ENCODE assay signal across 30 cellular contexts in genomic region chr6:31096215-31096614, GRCh38. TPM values are rescaled to one million over a fixed set of nuclear protein-coding genes. Genes with fewer than 3 reads are reported as not detected.
"Had no signal": no experiment of that assay in that cellular context is flagged by ENCODE, and none has a peak within 500 bp of the region (broad histone marks: within the 10 kb centered on the region; RNA-seq: fewer than 3 reads in every experiment).

No MANE protein-coding gene starts in this region.

- H3K27me3 Mint-ChIP-seq: activated naive CD8-positive, alpha-beta T cell; activated T-cell treated with anti-CD3 and anti-CD28 coated beads, Interleukin-2, amount 50 U/mL, for 24 hours; central memory CD8-positive, alpha-beta T cell had no signal

- ATAC-seq: activated CD8-positive, alpha-beta memory T cell treated with anti-CD3 and anti-CD28 coated beads, Interleukin-2, amount 10 ng/mL, durations not matched to agents 7 days and 5 days; WTC11 had no signal

- DNase-seq: activated CD4-positive, alpha-beta T cell treated with anti-CD3 and anti-CD28 coated beads for 1 hour; activated CD4-positive, alpha-beta T cell treated with anti-CD3 and anti-CD28 coated beads, Interleukin-2, amount 10 ng/mL, durations not matched to agents 24 days and 14 days; activated CD4-positive, alpha-beta T cell treated with anti-CD3 and anti-CD28 coated beads, Interleukin-2, amount 50 U/mL, for 48 hours; activated CD8-positive, alpha-beta memory T cell treated with anti-CD3 and anti-CD28 coated beads, Interleukin-2, amount 10 ng/mL, durations not matched to agents 7 days and 5 days; activated effector memory CD4-positive, alpha-beta T cell treated with Interleukin-2 at 50 U/mL for 16 hours; activated naive CD4-positive, alpha-beta T cell; activated T-cell treated with anti-CD3 and anti-CD28 coated beads, Interleukin-2, amount 50 U/mL, for 24 hours; amygdala; MG63; MV-4-11; NCI-H1092 treated with DMSO at 0.1 percent for 48 hours; NCI-H1436; NCI-H1694 treated with DMSO at 0.1 percent for 48 hours; NCI-H2029 treated with DMSO at 0.1 percent for 48 hours; NCI-H510A treated with DMSO at 0.1 percent for 48 hours; NCI-H69; NK-92 treated with Interleukin-12 subunit alpha and Interleukin-12 subunit beta, amount 100 ng/mL, for 24 hours; Peyer's patch; Right ventricle myocardium superior; SJCRH30; SK-N-SH; SW 1271 had no signal

- H3K9ac ChIP-seq: SK-N-SH had no signal

- H3K4me3 Mint-ChIP-seq: activated CD4-positive, alpha-beta T cell treated with anti-CD3 and anti-CD28 coated beads, Interleukin-2, amount 10 ng/mL, durations not matched to agents 24 days and 14 days; activated CD8-positive, alpha-beta memory T cell treated with anti-CD3 and anti-CD28 coated beads, Interleukin-2, amount 10 ng/mL, durations not matched to agents 7 days and 5 days; activated naive CD8-positive, alpha-beta T cell; activated T-cell treated with anti-CD3 and anti-CD28 coated beads, Interleukin-2, amount 50 U/mL, for 24 hours; activated T-helper 1 cell treated with anti-CD3 and anti-CD28 coated beads, Interleukin-12 subunit alpha, Interleukin-12 subunit beta, Interleukin-2, Interleukin-4 antibody, amounts not matched to agents 30 ng/mL and 10 ng/mL and 1 ng/mL, durations not matched to agents 14 hours and 24 hours and 36 hours; brain; central memory CD8-positive, alpha-beta T cell; WTC11 had no signal

- H3K36me3 ChIP-seq: MG63, Peyer's patch, SJCRH30 had no signal

- H3K9me3 ChIP-seq: MG63, Peyer's patch, SJCRH30, SK-N-SH had no signal

- H3K4me2 ChIP-seq: SK-N-SH had no signal

- H3K27ac Mint-ChIP-seq: activated CD4-positive, alpha-beta T cell treated with anti-CD3 and anti-CD28 coated beads, Interleukin-2, amount 10 ng/mL, durations not matched to agents 24 days and 14 days; activated CD8-positive, alpha-beta memory T cell treated with anti-CD3 and anti-CD28 coated beads, Interleukin-2, amount 10 ng/mL, durations not matched to agents 7 days and 5 days; activated naive CD8-positive, alpha-beta T cell; activated T-cell treated with anti-CD3 and anti-CD28 coated beads, Interleukin-2, amount 50 U/mL, for 24 hours; activated T-helper 1 cell treated with anti-CD3 and anti-CD28 coated beads, Interleukin-12 subunit alpha, Interleukin-12 subunit beta, Interleukin-2, Interleukin-4 antibody, amounts not matched to agents 30 ng/mL and 10 ng/mL and 1 ng/mL, durations not matched to agents 14 hours and 24 hours and 36 hours; WTC11 had no signal

- H3K27me3 ChIP-seq: MG63, Peyer's patch, SJCRH30 had no signal

- H3K4me3 ChIP-seq: MG63, Peyer's patch, SJCRH30 had no signal

- H3K9me3 Mint-ChIP-seq: activated CD4-positive, alpha-beta T cell treated with anti-CD3 and anti-CD28 coated beads, Interleukin-2, amount 10 ng/mL, durations not matched to agents 24 days and 14 days; activated T-cell treated with anti-CD3 and anti-CD28 coated beads, Interleukin-2, amount 50 U/mL, for 24 hours; activated T-helper 1 cell treated with anti-CD3 and anti-CD28 coated beads, Interleukin-12 subunit alpha, Interleukin-12 subunit beta, Interleukin-2, Interleukin-4 antibody, amounts not matched to agents 30 ng/mL and 10 ng/mL and 1 ng/mL, durations not matched to agents 14 hours and 24 hours and 36 hours; brain; central memory CD8-positive, alpha-beta T cell; WTC11 had no signal

- H3K36me3 Mint-ChIP-seq: activated CD8-positive, alpha-beta memory T cell treated with anti-CD3 and anti-CD28 coated beads, Interleukin-2, amount 10 ng/mL, durations not matched to agents 7 days and 5 days; activated naive CD8-positive, alpha-beta T cell; brain; WTC11 had no signal

- H3K27ac ChIP-seq: Peyer's patch, RWPE1, SJCRH30 had no signal

- H3K9me2 ChIP-seq: SK-N-SH had no signal

RNA-seq across cellular contexts. Expression of gene C6orf15, which starts 16.2 kb away (rescaled TPM):
- total RNA-seq: activated CD4-positive, alpha-beta T cell treated with anti-CD3 and anti-CD28 coated beads, Interleukin-2, amount 10 ng/mL, durations not matched to agents 24 days and 14 days; activated CD8-positive, alpha-beta memory T cell treated with anti-CD3 and anti-CD28 coated beads, Interleukin-2, amount 10 ng/mL, durations not matched to agents 7 days and 5 days; activated T-helper 1 cell treated with anti-CD3 and anti-CD28 coated beads, Interleukin-12 subunit alpha, Interleukin-12 subunit beta, Interleukin-2, Interleukin-4 antibody, amounts not matched to agents 30 ng/mL and 10 ng/mL and 1 ng/mL, durations not matched to agents 14 hours and 24 hours and 36 hours; Peyer's patch; Right ventricle myocardium superior; T-helper 1 cell treated with Interleukin-12 subunit alpha and Interleukin-12 subunit beta and Interleukin-4 antibody, amounts not matched to agents 30 ng/mL and 1 ng/mL, for 36 hours; WTC11 had no signal

RNA-seq across cellular contexts. Expression of gene PSORS1C1, which starts 18.4 kb away (rescaled TPM):
- total RNA-seq: activated CD4-positive, alpha-beta T cell treated with anti-CD3 and anti-CD28 coated beads, Interleukin-2, amount 10 ng/mL, durations not matched to agents 24 days and 14 days; T-helper 1 cell treated with Interleukin-12 subunit alpha and Interleukin-12 subunit beta and Interleukin-4 antibody, amounts not matched to agents 30 ng/mL and 1 ng/mL, for 36 hours had no signal

RNA-seq across cellular contexts. Expression of gene CDSN, which starts 24.0 kb away (rescaled TPM):
- total RNA-seq: activated CD4-positive, alpha-beta T cell treated with anti-CD3 and anti-CD28 coated beads, Interleukin-2, amount 10 ng/mL, durations not matched to agents 24 days and 14 days; activated CD8-positive, alpha-beta memory T cell treated with anti-CD3 and anti-CD28 coated beads, Interleukin-2, amount 10 ng/mL, durations not matched to agents 7 days and 5 days; activated T-helper 1 cell treated with anti-CD3 and anti-CD28 coated beads, Interleukin-12 subunit alpha, Interleukin-12 subunit beta, Interleukin-2, Interleukin-4 antibody, amounts not matched to agents 30 ng/mL and 10 ng/mL and 1 ng/mL, durations not matched to agents 14 hours and 24 hours and 36 hours; Right ventricle myocardium superior; T-helper 1 cell treated with Interleukin-12 subunit alpha and Interleukin-12 subunit beta and Interleukin-4 antibody, amounts not matched to agents 30 ng/mL and 1 ng/mL, for 36 hours; WTC11 had no signal

RNA-seq across cellular contexts. Expression of gene PSORS1C2, which starts 42.7 kb away (rescaled TPM):
- total RNA-seq: activated CD4-positive, alpha-beta T cell treated with anti-CD3 and anti-CD28 coated beads, Interleukin-2, amount 10 ng/mL, durations not matched to agents 24 days and 14 days; activated CD8-positive, alpha-beta memory T cell treated with anti-CD3 and anti-CD28 coated beads, Interleukin-2, amount 10 ng/mL, durations not matched to agents 7 days and 5 days; activated T-helper 1 cell treated with anti-CD3 and anti-CD28 coated beads, Interleukin-12 subunit alpha, Interleukin-12 subunit beta, Interleukin-2, Interleukin-4 antibody, amounts not matched to agents 30 ng/mL and 10 ng/mL and 1 ng/mL, durations not matched to agents 14 hours and 24 hours and 36 hours; astrocyte; Peyer's patch; Right ventricle myocardium superior; SJCRH30; T-helper 1 cell treated with Interleukin-12 subunit alpha and Interleukin-12 subunit beta and Interleukin-4 antibody, amounts not matched to agents 30 ng/mL and 1 ng/mL, for 36 hours had no signal
